In the genomic region with DNA sequence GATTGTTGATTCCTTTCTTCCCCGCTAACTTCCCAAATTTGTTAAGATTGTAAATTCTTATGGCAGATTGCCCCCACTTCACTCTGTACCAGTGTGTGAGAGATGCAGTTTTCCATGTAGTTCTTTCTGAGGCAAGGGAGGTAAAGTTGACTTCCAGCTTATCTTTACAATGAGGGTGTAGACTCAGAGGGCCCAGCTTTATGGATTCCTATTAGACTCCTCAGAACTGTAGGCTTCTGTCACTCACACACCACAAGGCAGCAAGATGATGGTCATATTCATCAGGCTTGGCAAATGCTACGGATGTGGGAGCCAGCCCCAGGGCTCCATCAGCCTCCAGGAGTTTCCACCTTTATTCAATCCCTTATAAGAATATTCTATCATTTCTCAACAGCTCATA, we compare ENCODE assay signal across 32 cellular contexts.
"Had no signal": no experiment of that assay in that cellular context is flagged by ENCODE, and none has a peak within 500 bp of the region (broad histone marks: within the 10 kb centered on the region; RNA-seq: fewer than 3 reads in every experiment).

No MANE protein-coding gene starts in this region.

- ATAC-seq: activated naive CD4-positive, alpha-beta T cell treated with anti-CD3 and anti-CD28 coated beads, Interleukin-2, amount 50 U/mL, for 72 hours; activated naive CD8-positive, alpha-beta T cell treated with anti-CD3 and anti-CD28 coated beads, Interleukin-2, amount 50 U/mL, for 24 hours; activated T-cell treated with anti-CD3 and anti-CD28 coated beads, Interleukin-2, amount 50 U/mL, for 4 hours; activated T-cell treated with anti-CD3 and anti-CD28 coated beads, Interleukin-2, amount 50 U/mL, for 72 hours; activated T-helper 17 cell treated with anti-CD3 and anti-CD28 coated beads, Interleukin-2, amount 50 U/mL, for 72 hours; body of pancreas had no signal

- H3K4me3 ChIP-seq: adrenal gland, ascending aorta, body of pancreas, breast epithelium, cardiac muscle cell had no signal

- H3K9me3 ChIP-seq: adrenal gland, ascending aorta, body of pancreas, breast epithelium had no signal

- H3K27ac ChIP-seq: adrenal gland, ascending aorta, body of pancreas, brain microvascular endothelial cell, breast epithelium, cardiac muscle cell had no signal

- H3K36me3 ChIP-seq: adrenal gland, ascending aorta, brain microvascular endothelial cell, breast epithelium, cardiac muscle cell had no signal

- DNase-seq: activated effector memory CD4-positive, alpha-beta T cell treated with anti-CD3 and anti-CD28 coated beads, Interleukin-2, amount 50 U/mL, for 16 hours; activated effector memory CD4-positive, alpha-beta T cell treated with Interleukin-2 at 50 U/mL for 16 hours; activated gamma-delta T cell; activated gamma-delta T cell treated with Interleukin-2 at 50 U/mL for 16 hours; activated naive CD4-positive, alpha-beta T cell; activated naive CD4-positive, alpha-beta T cell treated with anti-CD3 and anti-CD28 coated beads for 36 hours; activated naive CD4-positive, alpha-beta T cell treated with anti-CD3 and anti-CD28 coated beads, Interleukin-2, amount 10 ng/mL, durations not matched to agents 7 days and 5 days; activated naive CD4-positive, alpha-beta T cell treated with anti-CD3 and anti-CD28 coated beads, Interleukin-2, amount 50 U/mL, for 16 hours; activated naive CD4-positive, alpha-beta T cell treated with Interleukin-2 at 50 U/mL for 16 hours; activated naive CD8-positive, alpha-beta T cell treated with anti-CD3 and anti-CD28 coated beads for 36 hours; activated naive CD8-positive, alpha-beta T cell treated with anti-CD3 and anti-CD28 coated beads, Interleukin-2, amount 10 ng/mL, durations not matched to agents 7 days and 5 days; activated naive CD8-positive, alpha-beta T cell treated with anti-CD3 and anti-CD28 coated beads, Interleukin-2, amount 50 U/mL, for 24 hours; activated T-cell treated with anti-CD3 and anti-CD28 coated beads, Interleukin-2, amount 50 U/mL, for 1 hour; activated T-cell treated with anti-CD3 and anti-CD28 coated beads, Interleukin-2, amount 50 U/mL, for 24 hours; activated T-cell treated with anti-CD3 and anti-CD28 coated beads, Interleukin-2, amount 50 U/mL, for 4 hours; activated T-cell treated with anti-CD3 and anti-CD28 coated beads, Interleukin-2, amount 50 U/mL, for 48 hours; activated T-cell treated with anti-CD3 and anti-CD28 coated beads, Interleukin-2, amount 50 U/mL, for 72 hours; adrenal gland; amniotic stem cell; amygdala; anterior cingulate cortex; aorta; body of pancreas; brain microvascular endothelial cell; caudate nucleus; central memory CD4-positive, alpha-beta T cell; cerebellar nuclear complex had no signal

- H3K4me1 ChIP-seq: adrenal gland, ascending aorta, breast epithelium had no signal
